ENCODE assay signal across 26 cellular contexts in genomic region chr4:77758804-77759203, GRCh38.
"Had no signal": no experiment of that assay in that cellular context is flagged by ENCODE, and none has a peak within 500 bp of the region (broad histone marks: within the 10 kb centered on the region; RNA-seq: fewer than 3 reads in every experiment).

No MANE protein-coding gene starts in this region.

- H3K27me3 Mint-ChIP-seq: activated B cell treated with CpG ODN at 0.5 μM for 24 hours; central memory CD8-positive, alpha-beta T cell; stimulated activated naive B cell treated with anti-CD40 and anti-IgM and Interleukin-4, amounts not matched to agents 10 μg/mL and 1 μg/mL and 100 μg/mL, for 72 hours; T-cell had no signal

- ATAC-seq: heart right ventricle; left lung; lower lobe of right lung; stimulated activated naive B cell treated with anti-CD40 and anti-IgM and Interleukin-4, amounts not matched to agents 10 μg/mL and 1 μg/mL and 100 μg/mL, for 72 hours; T-cell had no signal

- H3K4me1 Mint-ChIP-seq: activated B cell treated with CpG ODN at 0.5 μM for 24 hours, neural progenitor cell had no signal

- H3K27ac ChIP-seq: breast epithelium, epithelial cell of prostate, esophagus squamous epithelium, heart right ventricle, left lung, lower lobe of right lung, neural progenitor cell, right atrium auricular region, tibial nerve had no signal

- H3K27ac Mint-ChIP-seq: activated B cell treated with CpG ODN at 0.5 μM for 24 hours; neural progenitor cell; stimulated activated naive B cell treated with anti-CD40 and anti-IgM and Interleukin-4, amounts not matched to agents 10 μg/mL and 1 μg/mL and 100 μg/mL, for 72 hours; T-helper 2 cell treated with Interferon-gamma antibody and Interleukin-4, amounts not matched to agents 5 μg/mL and 100 μg/mL, for 36 hours had no signal

- DNase-seq: activated B cell treated with CpG ODN at 0.5 μM for 24 hours; activated CD4-positive, alpha-beta T cell treated with anti-CD3 and anti-CD28 coated beads, Interleukin-2, amount 50 U/mL, for 4 hours; activated CD8-positive, alpha-beta memory T cell treated with anti-CD3 and anti-CD28 coated beads, Interleukin-2, amount 50 U/mL, for 4 hours; activated effector memory CD4-positive, alpha-beta T cell treated with anti-CD3 and anti-CD28 coated beads, Interleukin-2, amount 50 U/mL, for 16 hours; activated naive CD4-positive, alpha-beta T cell treated with anti-CD3 and anti-CD28 coated beads, Interleukin-2, amount 50 U/mL, for 16 hours; activated T-cell treated with anti-CD3 and anti-CD28 coated beads, Interleukin-2, amount 50 U/mL, for 48 hours; dermis blood vessel endothelial cell; effector CD4-positive, alpha-beta T cell; esophagus squamous epithelium; foreskin melanocyte; heart right ventricle; left lung; lower lobe of right lung; occipital lobe; stimulated activated CD4-positive, alpha-beta T cell treated with anti-CD3 and anti-CD28 coated beads, Interleukin-1b, Interleukin-23, amount 100 ng/mL, for 48 hours; stimulated activated CD4-positive, alpha-beta T cell treated with anti-CD3 and anti-CD28 coated beads, Interleukin-4, amount 100 ng/mL, for 4 hours; stimulated activated CD8-positive, alpha-beta memory T cell treated with anti-CD3 and anti-CD28 coated beads, Interleukin-4, amount 100 ng/mL, for 48 hours; stimulated activated naive B cell treated with anti-CD40 and anti-IgM and Interleukin-4, amounts not matched to agents 10 μg/mL and 1 μg/mL and 100 μg/mL, for 72 hours; T-cell had no signal

- H3K4me3 Mint-ChIP-seq: activated B cell treated with CpG ODN at 0.5 μM for 24 hours; central memory CD8-positive, alpha-beta T cell; neural progenitor cell; stimulated activated naive B cell treated with anti-CD40 and anti-IgM and Interleukin-4, amounts not matched to agents 10 μg/mL and 1 μg/mL and 100 μg/mL, for 72 hours; T-helper 2 cell treated with Interferon-gamma antibody and Interleukin-4, amounts not matched to agents 5 μg/mL and 100 μg/mL, for 36 hours had no signal
